ENCODE assay signal across 26 cellular contexts in genomic region chr7:1993031-1993685, GRCh38.
A peak's percentile ranks its signal among the peaks of the same experiment; 100 is the strongest.
DNase-seq lines count a peak whose midpoint lies in the region; ATAC-seq and TF ChIP-seq lines count a peak whose summit lies in the region.
"Had no signal": no experiment of that assay in that cellular context is flagged by ENCODE, and none has a peak within 500 bp of the region (broad histone marks: within the 10 kb centered on the region; RNA-seq: fewer than 3 reads in every experiment).

No MANE protein-coding gene starts in this region.

- H3K4me1 Mint-ChIP-seq in chondrocyte (ENCODE audit: low read depth) = no peaks in the 10 kb centered on the region

- intact Hi-C loops in left cardiac atrium (cut with DNase I) = no loop called here
- intact Hi-C loops in left ventricle myocardium inferior (cut with micrococcal nuclease) = no loop called here

- no peak overlapping the region for H3K27ac ChIP-seq in left ventricle myocardium inferior (replicated peaks)
- H3K27ac ChIP-seq: A549, epithelial cell of prostate, Peyer's patch, SJSA1, transverse colon had no signal

- DNase-seq in left cardiac atrium (no peak), left ventricle myocardium inferior (no peak), chondrocyte (ENCODE audit: low spot score) (peak; percentile 30), left lobe of liver (ENCODE audit: low spot score) (no peak), superior temporal gyrus (ENCODE audit: extremely low spot score) (peak; percentile 13)
- no peak for DNase-seq in effector CD8-positive, alpha-beta T cell (lab: John Stamatoyannopoulos, UW)
- DNase-seq: activated CD4-positive, CD25-positive, alpha-beta regulatory T cell treated with anti-CD3 and anti-CD28 coated beads, Interleukin-2, amount 50 U/mL, for 72 hours; activated CD8-positive, alpha-beta T cell treated with anti-CD3 and anti-CD28 coated beads for 36 hours; AML-193; GF-D8; mammary epithelial cell; NCI-H1105; NCI-H2029; NCI-H2227 treated with DMSO at 0.1 percent for 48 hours; NCI-H526 treated with DMSO at 0.1 percent for 48 hours; Peyer's patch; T-cell; transverse colon had no signal

- peaks cover 29% of the 10 kb centered on the region for H3K4me1 ChIP-seq in left ventricle myocardium inferior
- H3K4me1 ChIP-seq: A549, Peyer's patch, SJSA1, transverse colon had no signal

- H3K36me3 ChIP-seq in left ventricle myocardium inferior = no peaks in the 10 kb centered on the region
- H3K36me3 ChIP-seq: Peyer's patch, SJSA1, transverse colon had no signal

- ATAC-seq in left cardiac atrium (peak; percentile 29 to 56), left lobe of liver (peak; percentile 70), GM21528 (IDR thresholded peaks at IDR 0.05; ENCODE audit: low FRiP score, unreplicated experiment) (no peak), HG03039 (IDR thresholded peaks at IDR 0.05; ENCODE audit: unreplicated experiment) (no peak)
- ATAC-seq: A549; activated CD8-positive, alpha-beta T cell treated with anti-CD3 and anti-CD28 coated beads for 36 hours; activated naive CD4-positive, alpha-beta T cell treated with anti-CD3 and anti-CD28 coated beads, Interleukin-2, amount 50 U/mL, for 72 hours; T-cell had no signal

- H3K9me3 Mint-ChIP-seq in chondrocyte (ENCODE audit: low read depth) = no peaks in the 10 kb centered on the region
- H3K9me3 Mint-ChIP-seq: activated CD8-positive, alpha-beta T cell treated with anti-CD3 and anti-CD28 coated beads for 36 hours; activated naive CD4-positive, alpha-beta T cell treated with anti-CD3 and anti-CD28 coated beads, Interleukin-2, amount 50 U/mL, for 72 hours; stimulated activated naive CD8-positive, alpha-beta T cell treated with anti-CD3 and anti-CD28 coated beads, Interleukin-15, Interleukin-2, amounts not matched to agents 100 ng/mL and 50 ng/mL, for 24 hours; T-cell had no signal

- no peak overlapping the region for H3K4me3 Mint-ChIP-seq in chondrocyte (ENCODE audit: unreplicated experiment)
- H3K4me3 Mint-ChIP-seq: activated CD8-positive, alpha-beta T cell treated with anti-CD3 and anti-CD28 coated beads for 36 hours; stimulated activated naive CD8-positive, alpha-beta T cell treated with anti-CD3 and anti-CD28 coated beads, Interleukin-15, Interleukin-2, amounts not matched to agents 100 ng/mL and 50 ng/mL, for 24 hours; T-cell had no signal

- H3K36me3 Mint-ChIP-seq in chondrocyte (ENCODE audit: low read depth) = no peaks in the 10 kb centered on the region
- H3K36me3 Mint-ChIP-seq: activated naive CD4-positive, alpha-beta T cell treated with anti-CD3 and anti-CD28 coated beads, Interleukin-2, amount 50 U/mL, for 72 hours had no signal

- H3K27ac Mint-ChIP-seq in chondrocyte (ENCODE audit: unreplicated experiment) = no peak overlapping the region
- H3K27ac Mint-ChIP-seq: activated CD8-positive, alpha-beta T cell treated with anti-CD3 and anti-CD28 coated beads for 36 hours had no signal

- H3K4me3 ChIP-seq in left ventricle myocardium inferior = no peak overlapping the region
- H3K4me3 ChIP-seq: A549, Peyer's patch, SJSA1, transverse colon had no signal

- H3K9me3 ChIP-seq in left ventricle myocardium inferior (replicated peaks) = no peaks in the 10 kb centered on the region
- H3K9me3 ChIP-seq: A549, Peyer's patch, SJSA1, transverse colon had no signal

- no peaks in the 10 kb centered on the region for H3K27me3 ChIP-seq in left ventricle myocardium inferior (ENCODE audit: low read depth)
- H3K27me3 ChIP-seq: Peyer's patch, SJSA1, transverse colon had no signal

- TF ChIP-seq CTCF in left ventricle myocardium inferior (IDR thresholded peaks at IDR 0.05; ENCODE audit: borderline replicate concordance) = no peak
- TF ChIP-seq CTCF in chondrocyte (IDR thresholded peaks at IDR 0.05) = no peak

- no peaks in the 10 kb centered on the region for H3K27me3 Mint-ChIP-seq in chondrocyte (ENCODE audit: low read depth)
- H3K27me3 Mint-ChIP-seq: activated CD8-positive, alpha-beta T cell treated with anti-CD3 and anti-CD28 coated beads for 36 hours; progenitor cell of endocrine pancreas; stimulated activated naive CD8-positive, alpha-beta T cell treated with anti-CD3 and anti-CD28 coated beads, Interleukin-15, Interleukin-2, amounts not matched to agents 100 ng/mL and 50 ng/mL, for 24 hours; T-cell had no signal

Comparison
In these comparisons a context has a peak if more than half of its experiments do, and no peak if none do; other contexts are left out.
1. ATAC-seq: peak in left cardiac atrium (2 of 2) and left lobe of liver (single experiment); none in GM21528 (single experiment) and HG03039 (single experiment).
2. DNase-seq: peak in chondrocyte (single experiment) and superior temporal gyrus (single experiment); none in left cardiac atrium (single experiment), left ventricle myocardium inferior (single experiment), left lobe of liver (single experiment) and effector CD8-positive, alpha-beta T cell (single experiment).